11 cellular contexts compared by ENCODE assay signal in genomic region chr2:227326783-227327182, GRCh38.
DNase-seq lines count a peak whose midpoint lies in the region; ATAC-seq and TF ChIP-seq lines count a peak whose summit lies in the region.
"Had no signal": no experiment of that assay in that cellular context is flagged by ENCODE, and none has a peak within 500 bp of the region (broad histone marks: within the 10 kb centered on the region; RNA-seq: fewer than 3 reads in every experiment).

No MANE protein-coding gene starts in this region.

- TF ChIP-seq CTCF in RWPE2 (IDR thresholded peaks at IDR 0.05; ENCODE audit: poor library complexity, severe bottlenecking), result no peak

- H3K27me3 ChIP-seq in RWPE2 (ENCODE audit: insufficient read depth, poor library complexity, severe bottlenecking), result no peaks in the 10 kb centered on the region
- H3K27me3 ChIP-seq: upper lobe of left lung had no signal

- no peaks in the 10 kb centered on the region for H3K27me3 Mint-ChIP-seq in activated T-cell treated with anti-CD3 and anti-CD28 coated beads, Interleukin-2, amount 50 U/mL, for 24 hours

- peaks cover 45% of the 10 kb centered on the region for H3K4me1 Mint-ChIP-seq in activated T-cell treated with anti-CD3 and anti-CD28 coated beads, Interleukin-2, amount 50 U/mL, for 24 hours (ENCODE audit: low read depth)

- ATAC-seq in RWPE2 (ENCODE audit: low read depth), result no peak

- peak overlapping the region; percentile 92 for H3K4me3 Mint-ChIP-seq in activated T-cell treated with anti-CD3 and anti-CD28 coated beads, Interleukin-2, amount 50 U/mL, for 24 hours

- H3K4me3 ChIP-seq in RWPE2 (ENCODE audit: severe bottlenecking) (peak overlapping the region; percentile 93), skeletal muscle cell (ENCODE audit: low read depth, low read length) (peak overlapping the region; percentile 83)

- peaks cover 46% of the 10 kb centered on the region for H3K36me3 Mint-ChIP-seq in activated T-cell treated with anti-CD3 and anti-CD28 coated beads, Interleukin-2, amount 50 U/mL, for 24 hours (ENCODE audit: low read depth)

- H3K9me3 ChIP-seq in RWPE2 (ENCODE audit: severe bottlenecking), result no peaks in the 10 kb centered on the region
- H3K9me3 ChIP-seq: upper lobe of left lung had no signal

- no peak overlapping the region for H3K27ac Mint-ChIP-seq in activated T-cell treated with anti-CD3 and anti-CD28 coated beads, Interleukin-2, amount 50 U/mL, for 24 hours

- H3K4me1 ChIP-seq in RWPE2 (ENCODE audit: insufficient read depth, poor library complexity, severe bottlenecking), result peaks cover 14% of the 10 kb centered on the region

- H3K36me3 ChIP-seq in RWPE2 (ENCODE audit: low read depth), result peaks cover 33% of the 10 kb centered on the region

- no peak overlapping the region for H3K27ac ChIP-seq in RWPE2 (ENCODE audit: poor library complexity, severe bottlenecking)
- H3K27ac ChIP-seq: WERI-Rb-1 had no signal

- DNase-seq in activated T-cell treated with anti-CD3 and anti-CD28 coated beads, Interleukin-2, amount 50 U/mL, for 24 hours, result no peak
- DNase-seq in activated T-cell treated with anti-CD3 and anti-CD28 coated beads, Interleukin-2, amount 50 U/mL, for 1 hour, result no peak
- DNase-seq in RWPE2 (ENCODE audit: low spot score) (no peak), fibroblast of gingiva (ENCODE audit: low read depth) (peak; percentile 2), skeletal muscle cell (ENCODE audit: low read depth) (no peak), NCI-H1048 (lab: John Stamatoyannopoulos, UW) (no peak), hepatic stellate cell (ENCODE audit: low spot score) (no peak), AG20443 (ENCODE audit: low spot score) (no peak)
- DNase-seq: NCI-H526 treated with DMSO at 0.1 percent for 48 hours, upper lobe of left lung, WERI-Rb-1 had no signal

- H3K9me3 Mint-ChIP-seq in activated T-cell treated with anti-CD3 and anti-CD28 coated beads, Interleukin-2, amount 50 U/mL, for 24 hours, result no peaks in the 10 kb centered on the region
